Comparison of ENCODE assay signal across 9 cellular contexts in genomic region chr3:101803152-101803782, GRCh38. TPM values are rescaled to one million over a fixed set of nuclear protein-coding genes. Genes with fewer than 3 reads are reported as not detected.
A peak's percentile ranks its signal among the peaks of the same experiment; 100 is the strongest.
DNase-seq lines count a peak whose midpoint lies in the region; ATAC-seq, FAIRE-seq and TF ChIP-seq lines count a peak whose summit lies in the region.
"Had no signal": no experiment of that assay in that cellular context is flagged by ENCODE, and none has a peak within 500 bp of the region (broad histone marks: within the 10 kb centered on the region; RNA-seq: fewer than 3 reads in every experiment).

No MANE protein-coding gene starts in this region.

- no peak overlapping the region for H3K4me3 ChIP-seq in HepG2 (replicated peaks in 1 of 3; ENCODE audit: insufficient read depth in 1 of 3, low read depth in 2 of 3, low read length in 3 of 3)

- POLR2A ChIA-PET in CD4-positive, alpha-beta T cell (lab: Charles Lee): interaction anchor here (0.5 to 2.4 kb wide), 12 partner anchors 17 to 426 kb away, joined by 3 to 9 read pairs (median 5); partner anchors contain the start of genes CEP97, NFKBIZ, NXPE3 and ZBTB11
- POLR2A ChIA-PET in HepG2 (lab: Yijun Ruan, JAX): interaction anchor here (0.5 kb wide), 1 partner anchor 12 kb away, joined by 3 read pairs; no protein-coding TSS in a partner anchor

- H3K4me3 Mint-ChIP-seq in CD4-positive, alpha-beta T cell: no peak overlapping the region
- no peak overlapping the region for H3K4me3 Mint-ChIP-seq in chondrocyte (ENCODE audit: unreplicated experiment)
- H3K4me3 Mint-ChIP-seq: stimulated activated naive CD8-positive, alpha-beta T cell treated with anti-CD3 and anti-CD28 coated beads, Interleukin-15, Interleukin-2, amounts not matched to agents 100 ng/mL and 50 ng/mL, for 24 hours had no signal

- H3K36me3 ChIP-seq in HepG2 (replicated peaks in 1 of 2; ENCODE audit: control insufficient read depth in 1 of 2, insufficient read depth in 2 of 2, low read length in 2 of 2): 0 out of 5 replicates have a peak, but pooled peaks cover 0 to 2% of the 10 kb centered on the region in 2 experiments

- no peak overlapping the region for H3K4me2 ChIP-seq in HepG2 (ENCODE audit: low read depth, low read length)

- FAIRE-seq in HepG2 (lab: Jason Lieb, UNC): peak; percentile 72

- in situ Hi-C loops in HepG2 (cut with HindIII; ENCODE audit: extremely low pct_ligation_motif_present, low pct_unique_long_range_greater_than_20kb): loop anchor here (10.0 kb wide), 1 partner anchor 732 kb away; no protein-coding TSS in a partner anchor

- peak; percentile 100 for ATAC-seq in CD4-positive, alpha-beta T cell (ENCODE audit: poor library complexity)
- ATAC-seq in GM18907 (IDR thresholded peaks at IDR 0.05; ENCODE audit: unreplicated experiment) (peak; percentile 95), HG03066 (IDR thresholded peaks at IDR 0.05; ENCODE audit: low read depth, unreplicated experiment) (peak; percentile 95), HepG2 (peak; percentile 98)

- H3K27me3 Mint-ChIP-seq in CD4-positive, alpha-beta T cell: no peaks in the 10 kb centered on the region
- H3K27me3 Mint-ChIP-seq in chondrocyte (ENCODE audit: low read depth): no peaks in the 10 kb centered on the region
- H3K27me3 Mint-ChIP-seq: stimulated activated naive CD8-positive, alpha-beta T cell treated with anti-CD3 and anti-CD28 coated beads, Interleukin-15, Interleukin-2, amounts not matched to agents 100 ng/mL and 50 ng/mL, for 24 hours had no signal

- no peaks in the 10 kb centered on the region for H3K9me3 Mint-ChIP-seq in CD4-positive, alpha-beta T cell
- peaks cover 5% of the 10 kb centered on the region for H3K9me3 Mint-ChIP-seq in chondrocyte (ENCODE audit: low read depth)
- H3K9me3 Mint-ChIP-seq: stimulated activated naive CD8-positive, alpha-beta T cell treated with anti-CD3 and anti-CD28 coated beads, Interleukin-15, Interleukin-2, amounts not matched to agents 100 ng/mL and 50 ng/mL, for 24 hours had no signal

- TF ChIP-seq EP300 in HepG2 (IDR thresholded peaks at IDR 0.05; ENCODE audit: low read depth in 2 of 2, low read length in 2 of 2) (no peak), HepG2 (CRISPR knock-in tag; IDR thresholded peaks at IDR 0.05; ENCODE audit: borderline replicate concordance) (no peak)

- TF ChIP-seq RAD21 in HepG2 (CRISPR knock-in tag; IDR thresholded peaks at IDR 0.05): peak; percentile 44; the same call in 1 of the 2 replicates

- no peak overlapping the region for H3K27ac ChIP-seq in CD4-positive, alpha-beta T cell (ENCODE audit: low read depth, low read length)
- no peak overlapping the region for H3K27ac ChIP-seq in HepG2 (ENCODE audit: extremely low read length, insufficient read depth, low read length)

- no peaks in the 10 kb centered on the region for H3K79me2 ChIP-seq in HepG2 (ENCODE audit: insufficient read depth, low read length)

- no peaks in the 10 kb centered on the region for H3K9me3 ChIP-seq in CD4-positive, alpha-beta T cell (ENCODE audit: control insufficient read depth, low read length)
- H3K9me3 ChIP-seq in HepG2 (ENCODE audit: low read length): no peaks in the 10 kb centered on the region

- H3K27ac Mint-ChIP-seq in CD4-positive, alpha-beta T cell: peak overlapping the region; percentile 76
- H3K27ac Mint-ChIP-seq in chondrocyte (ENCODE audit: unreplicated experiment): no peak overlapping the region
- H3K27ac Mint-ChIP-seq: stimulated activated naive CD8-positive, alpha-beta T cell treated with anti-CD3 and anti-CD28 coated beads, Interleukin-15, Interleukin-2, amounts not matched to agents 100 ng/mL and 50 ng/mL, for 24 hours had no signal

- no peaks in the 10 kb centered on the region for H4K20me1 ChIP-seq in HepG2 (ENCODE audit: insufficient read depth, low read length)

- TF ChIP-seq CTCF in CD4-positive, alpha-beta T cell (IDR thresholded peaks at IDR 0.05): peak; percentile 93
- TF ChIP-seq CTCF in chondrocyte (IDR thresholded peaks at IDR 0.05) (peak; percentile 95), HepG2 (CRISPR knock-in tag; IDR thresholded peaks at IDR 0.05) (peak; percentile 73)

- WGBS in HepG2 (ENCODE audit: low lambda C conversion rate): 80% methylated on average over 9 of the region's 9 CpGs

- BruUV-seq in HepG2 (replicated peaks; lab: Mats Ljungman, UMichigan): no TSS peak

- intact Hi-C loops in CD4-positive, alpha-beta T cell (cut with DNase I, micrococcal nuclease): loop anchor here (5.0 kb wide), 1 partner anchor 106 kb away; no protein-coding TSS in a partner anchor
- intact Hi-C loops in HepG2 (cut with micrococcal nuclease; ENCODE audit: unreplicated experiment): loop anchor here (1.0 to 10.0 kb wide), 4 partner anchors 108 to 733 kb away; no protein-coding TSS in a partner anchor

- H3K36me3 Mint-ChIP-seq in CD4-positive, alpha-beta T cell (ENCODE audit: low read depth): peaks cover 81% of the 10 kb centered on the region
- H3K36me3 Mint-ChIP-seq in chondrocyte (ENCODE audit: low read depth): peaks cover 4% of the 10 kb centered on the region

- no peak overlapping the region for H3K9ac ChIP-seq in HepG2 (ENCODE audit: insufficient read depth, low read depth, low read length)

- H3K4me1 Mint-ChIP-seq in CD4-positive, alpha-beta T cell (ENCODE audit: low read depth): peaks cover 49% of the 10 kb centered on the region
- no peaks in the 10 kb centered on the region for H3K4me1 Mint-ChIP-seq in chondrocyte (ENCODE audit: low read depth)

- H3K4me1 ChIP-seq in HepG2 (ENCODE audit: insufficient read depth, low read length): peaks cover 27% of the 10 kb centered on the region

- no peak overlapping the region for H2AFZ ChIP-seq in HepG2 (ENCODE audit: low read length)

- peak in 7 of 10 experiments; percentile 15 to 48 (median 28) for DNase-seq in CD4-positive, alpha-beta T cell
- DNase-seq in NCI-H2081 treated with DMSO at 0.1 percent for 48 hours (lab: John Stamatoyannopoulos, UW) (peak; percentile 49), T-helper 9 cell (peak; percentile 17), chondrocyte (ENCODE audit: low spot score) (no peak), HepG2 (ENCODE audit: low spot score) (peak; percentile 74)
- DNase-seq in stimulated activated naive CD4-positive, alpha-beta T cell treated with Interleukin-2 at 50 U/mL for 16 hours (lab: John Stamatoyannopoulos, UW): peak; percentile 0

- no peaks in the 10 kb centered on the region for H3K27me3 ChIP-seq in CD4-positive, alpha-beta T cell (ENCODE audit: control insufficient read depth, insufficient read depth, low read length)
- H3K27me3 ChIP-seq in HepG2 (ENCODE audit: control insufficient read depth in 1 of 2, insufficient read depth in 2 of 2, low read length in 2 of 2): no peaks in the 10 kb centered on the region

- no peak for TF ChIP-seq POLR2A in HepG2 (IDR thresholded peaks at IDR 0.05; ENCODE audit: insufficient read depth in 1 of 2, low read depth in 2 of 2, low read length in 2 of 2)

- CTCF ChIA-PET in CD4-positive, alpha-beta T cell (lab: Charles Lee): interaction anchor here (0.6 to 2.1 kb wide), 22 partner anchors 8 to 733 kb away, joined by 3 to 15 read pairs (median 6); partner anchors contain the start of genes NFKBIZ, NXPE3 and RPL24
- CTCF ChIA-PET in HepG2 (lab: Yijun Ruan, JAX; ENCODE audit: low intra/inter-chr PET ratio, low total read pairs): interaction anchor here (1.7 kb wide), 1 partner anchor 422 kb away, joined by 8 read pairs; no protein-coding TSS in a partner anchor

RNA-seq across cellular contexts. Expression of gene NXPE3, which starts 24.3 kb away (rescaled TPM):
- total RNA-seq in CD4-positive, alpha-beta T cell: 10 to 100 TPM; 37.4 to 37.5 TPM
- total RNA-seq in chondrocyte: 20.3 to 27.1 TPM (median 20.4 TPM) in 3 replicates
- total RNA-seq in HepG2 (2016; rRNA removed; fragmentation: Illumina TruSeq; extraction: Trizol): 4.7 and 5.3 TPM in 2 replicates
- total RNA-seq in HepG2 (2016; cell fraction: cytosol; rRNA removed; fragmentation: Illumina TruSeq; extraction: Trizol; ENCODE audit: low read depth): 2.1 and 2.6 TPM in 2 replicates
- total RNA-seq in HepG2 (2016; cell fraction: insoluble cytoplasmic fraction; rRNA removed; fragmentation: Illumina TruSeq; extraction: Trizol): 4.8 and 5.6 TPM in 2 replicates
- 8.2 and 9.3 TPM in 2 replicates for total RNA-seq in HepG2 (2016; cell fraction: membrane; rRNA removed; fragmentation: Illumina TruSeq; extraction: Trizol)
- 2.8 and 4.3 TPM in 2 replicates for total RNA-seq in HepG2 (2016; cell fraction: nucleus; rRNA removed; fragmentation: Illumina TruSeq; extraction: Trizol)
- 3.5 and 3.6 TPM in 2 replicates for polyA plus RNA-seq in HepG2 (2011; rRNA removed)
- 2.9 and 4.4 TPM in 2 replicates for polyA plus RNA-seq in HepG2 (2011; cell fraction: cytosol; rRNA removed)
- 1.7 and 2.3 TPM in 2 replicates for polyA plus RNA-seq in HepG2 (2011; cell fraction: nucleus; rRNA removed)
- 2.8 and 4.3 TPM in 2 replicates for polyA plus RNA-seq in HepG2 (2012)
- polyA plus RNA-seq in HepG2 (2016; cell fraction: cytosol; fragmentation: Illumina TruSeq; extraction: Trizol; ENCODE audit: low read depth): 3.2 and 3.3 TPM in 2 replicates
- polyA plus RNA-seq in HepG2 (2016; cell fraction: insoluble cytoplasmic fraction; fragmentation: Illumina TruSeq; extraction: Trizol; ENCODE audit: low read depth): 6.4 and 7.2 TPM in 2 replicates
- polyA plus RNA-seq in HepG2 (2016; cell fraction: membrane; fragmentation: Illumina TruSeq; extraction: Trizol; ENCODE audit: low read depth): 7.5 and 7.8 TPM in 2 replicates
- polyA plus RNA-seq in HepG2 (2016; cell fraction: nucleus; fragmentation: Illumina TruSeq; extraction: Trizol; ENCODE audit: insufficient read depth, low read depth): 4.1 and 5.6 TPM in 2 replicates
- polyA minus RNA-seq in HepG2 (2011; rRNA and poly(A)+ RNA removed; ENCODE audit: low replicate concordance): 7.4 and 7.9 TPM in 2 replicates
- polyA minus RNA-seq in HepG2 (2011; cell fraction: cytosol; rRNA and poly(A)+ RNA removed): 1.8 and 3.9 TPM in 2 replicates
- polyA minus RNA-seq in HepG2 (2011; cell fraction: nucleus; rRNA and poly(A)+ RNA removed): 3.2 and 4.4 TPM in 2 replicates

RNA-seq across cellular contexts. Expression of gene NFKBIZ, which starts 46.0 kb away (rescaled TPM):
- total RNA-seq in CD4-positive, alpha-beta T cell: 100 to 1,000 TPM; 438 to 451 TPM
- 17.6 to 22.8 TPM (median 18.9 TPM) in 3 replicates for total RNA-seq in chondrocyte
- total RNA-seq in HepG2 (2016; rRNA removed; fragmentation: Illumina TruSeq; extraction: Trizol): 5.5 and 25.9 TPM in 2 replicates
- 2.7 and 3.1 TPM in 2 replicates for total RNA-seq in HepG2 (2016; cell fraction: cytosol; rRNA removed; fragmentation: Illumina TruSeq; extraction: Trizol; ENCODE audit: low read depth)
- total RNA-seq in HepG2 (2016; cell fraction: insoluble cytoplasmic fraction; rRNA removed; fragmentation: Illumina TruSeq; extraction: Trizol): 5.7 and 27.3 TPM in 2 replicates
- 4.4 and 4.9 TPM in 2 replicates for total RNA-seq in HepG2 (2016; cell fraction: membrane; rRNA removed; fragmentation: Illumina TruSeq; extraction: Trizol)
- total RNA-seq in HepG2 (2016; cell fraction: nucleus; rRNA removed; fragmentation: Illumina TruSeq; extraction: Trizol): 68.6 TPM in 2 replicates
- polyA plus RNA-seq in HepG2 (2011; rRNA removed): 60.6 and 64.4 TPM in 2 replicates
- polyA plus RNA-seq in HepG2 (2011; cell fraction: cytosol; rRNA removed): 15.1 and 18.0 TPM in 2 replicates
- 119 and 131 TPM in 2 replicates for polyA plus RNA-seq in HepG2 (2011; cell fraction: nucleus; rRNA removed)
- polyA plus RNA-seq in HepG2 (2012): 6.7 and 12.3 TPM in 2 replicates
- 1.2 and 1.6 TPM in 2 replicates for polyA plus RNA-seq in HepG2 (2016; cell fraction: cytosol; fragmentation: Illumina TruSeq; extraction: Trizol; ENCODE audit: low read depth)
- polyA plus RNA-seq in HepG2 (2016; cell fraction: insoluble cytoplasmic fraction; fragmentation: Illumina TruSeq; extraction: Trizol; ENCODE audit: low read depth): 3.7 and 4.3 TPM in 2 replicates
- 1.9 and 2.3 TPM in 2 replicates for polyA plus RNA-seq in HepG2 (2016; cell fraction: membrane; fragmentation: Illumina TruSeq; extraction: Trizol; ENCODE audit: low read depth)
- 93.3 and 117 TPM in 2 replicates for polyA plus RNA-seq in HepG2 (2016; cell fraction: nucleus; fragmentation: Illumina TruSeq; extraction: Trizol; ENCODE audit: insufficient read depth, low read depth)
- polyA minus RNA-seq in HepG2 (2011; rRNA and poly(A)+ RNA removed; ENCODE audit: low replicate concordance): 12.8 and 49.4 TPM in 2 replicates
- 11.4 and 16.5 TPM in 2 replicates for polyA minus RNA-seq in HepG2 (2011; cell fraction: cytosol; rRNA and poly(A)+ RNA removed)
- polyA minus RNA-seq in HepG2 (2011; cell fraction: nucleus; rRNA and poly(A)+ RNA removed): 170 and 306 TPM in 2 replicates

Comparison
In these comparisons a context has a peak if more than half of its experiments do, and no peak if none do; other contexts are left out.
1. RNA of gene NFKBIZ, which starts 46.0 kb away (total RNA-seq): 438 to 451 TPM in CD4-positive, alpha-beta T cell; 2.7 to 68.6 TPM in HepG2 and 17.6 to 22.8 TPM in chondrocyte; every median in the first group is over 4 times any median in the second.
2. Peak in every context shown above with its lines, with median percentiles within 50 percentile points of each other: ATAC-seq and CTCF ChIP-seq.